In the genomic region with DNA sequence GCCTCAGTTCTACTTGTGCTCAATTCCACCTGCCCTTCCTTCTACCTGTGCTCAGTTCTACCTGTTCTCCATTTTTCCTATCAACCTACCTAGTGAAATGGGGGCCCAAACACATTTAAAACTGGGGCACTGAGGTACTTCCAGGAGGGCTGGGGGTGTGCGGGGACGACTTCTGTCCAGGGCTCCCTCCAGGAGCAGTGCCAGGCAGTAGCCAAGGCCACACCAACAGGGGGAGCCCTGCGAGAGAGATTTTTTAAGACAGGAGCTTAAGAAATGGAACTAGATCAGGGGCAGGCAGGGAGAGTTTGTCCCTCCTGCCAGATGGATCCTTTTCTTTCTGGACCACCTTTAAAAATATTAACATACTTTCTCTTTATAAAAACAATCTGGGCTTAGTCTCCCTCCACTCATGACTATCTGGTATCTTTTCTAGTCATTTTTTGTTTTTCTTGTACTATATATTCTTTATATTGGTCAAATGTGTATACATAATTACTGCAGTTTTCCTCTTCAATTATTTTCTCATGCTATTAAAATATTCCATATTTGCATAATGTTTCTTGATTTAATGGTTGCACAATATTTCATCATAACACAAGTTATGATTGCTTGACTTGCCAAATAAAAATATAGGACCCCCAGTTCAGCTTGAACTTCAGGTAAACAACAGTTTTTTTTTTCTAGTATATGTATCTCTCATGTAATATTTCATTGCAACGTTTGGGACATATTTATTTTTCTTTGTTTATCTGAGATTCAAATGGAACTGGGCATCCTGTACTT, we compare ENCODE assay signal across 8 cellular contexts. TPM values are rescaled to one million over a fixed set of nuclear protein-coding genes. Genes with fewer than 3 reads are reported as not detected.
DNase-seq lines count a peak whose midpoint lies in the region; ATAC-seq and TF ChIP-seq lines count a peak whose summit lies in the region.

No MANE protein-coding gene starts in this region.

- H3K27me3 ChIP-seq in left ventricle myocardium inferior (ENCODE audit: low read depth) (no peaks in the 10 kb centered on the region), Panc1 (ENCODE audit: control insufficient read depth, insufficient read depth, low read length) (no peaks in the 10 kb centered on the region)

- intact Hi-C loops in left ventricle myocardium inferior (cut with micrococcal nuclease): no loop called here
- intact Hi-C loops in Right ventricle myocardium superior (cut with DNase I): no loop called here
- intact Hi-C loops in Panc1 (cut with micrococcal nuclease; ENCODE audit: unreplicated experiment): no loop called here
- intact Hi-C loops in mucosa of descending colon (cut with DNase I, micrococcal nuclease): no loop called here

- H3K36me3 Mint-ChIP-seq in chondrocyte (ENCODE audit: low read depth): peaks cover 3% of the 10 kb centered on the region

- POLR2A ChIA-PET in Panc1 (lab: Charles Lee): no interaction called here

- BruUV-seq in Panc1 (replicated peaks; lab: Mats Ljungman, UMichigan): no TSS peak

- no peaks in the 10 kb centered on the region for H3K27me3 Mint-ChIP-seq in chondrocyte (ENCODE audit: low read depth)

- H3K27ac ChIP-seq in left ventricle myocardium inferior (replicated peaks) (no peak overlapping the region), Panc1 (ENCODE audit: low read length) (no peak overlapping the region)

- peak; percentile 57 for TF ChIP-seq CTCF in left ventricle myocardium inferior (IDR thresholded peaks at IDR 0.05; ENCODE audit: borderline replicate concordance)
- TF ChIP-seq CTCF in Panc1 (IDR thresholded peaks at IDR 0.05): peak; percentile 89
- peak; percentile 75 for TF ChIP-seq CTCF in chondrocyte (IDR thresholded peaks at IDR 0.05)
- TF ChIP-seq CTCF in mucosa of descending colon (IDR thresholded peaks at IDR 0.05): peak; percentile 16
- TF ChIP-seq CTCF in GM10266 (IDR thresholded peaks at IDR 0.05; ENCODE audit: control insufficient read depth, insufficient read depth, low read depth, missing control alignments): no peak

- no peaks in the 10 kb centered on the region for H3K4me1 Mint-ChIP-seq in chondrocyte (ENCODE audit: low read depth)

- H3K4me3 ChIP-seq in left ventricle myocardium inferior: no peak overlapping the region
- no peak overlapping the region for H3K4me3 ChIP-seq in Panc1 (ENCODE audit: low read depth in 2 of 2, low read length in 2 of 2)
- H3K4me3 ChIP-seq in mucosa of descending colon: no peak overlapping the region

- peaks cover 9% of the 10 kb centered on the region for H3K36me3 ChIP-seq in left ventricle myocardium inferior
- no peaks in the 10 kb centered on the region for H3K36me3 ChIP-seq in Panc1 (ENCODE audit: control insufficient read depth, insufficient read depth, low read length)
- no peaks in the 10 kb centered on the region for H3K36me3 ChIP-seq in mucosa of descending colon (ENCODE audit: low read depth)

- CTCF ChIA-PET in Panc1 (lab: Charles Lee): interaction anchor here (1.0 kb wide), 1 partner anchor 20 kb away, joined by 3 read pairs; no protein-coding TSS in a partner anchor

- no peaks in the 10 kb centered on the region for H3K9me3 Mint-ChIP-seq in chondrocyte (ENCODE audit: low read depth)

- ATAC-seq in Right ventricle myocardium superior (ENCODE audit: poor library complexity): no peak
- ATAC-seq in Panc1: peak; percentile 87
- ATAC-seq in mucosa of descending colon: peak; percentile 75
- ATAC-seq in HG03457 (IDR thresholded peaks at IDR 0.05; ENCODE audit: unreplicated experiment): no peak

- H3K4me1 ChIP-seq in left ventricle myocardium inferior: no peaks in the 10 kb centered on the region
- H3K4me1 ChIP-seq in Panc1 (ENCODE audit: control insufficient read depth, insufficient read depth, low read length): no peaks in the 10 kb centered on the region
- no peaks in the 10 kb centered on the region for H3K4me1 ChIP-seq in mucosa of descending colon (ENCODE audit: low read depth)

- in situ Hi-C loops in Panc1 (cut with HindIII; ENCODE audit: low pct_unique_long_range_greater_than_20kb, low sequenced_read_pairs): no loop called here

- H3K27ac Mint-ChIP-seq in chondrocyte (ENCODE audit: unreplicated experiment): no peak overlapping the region

- DNase-seq in left ventricle myocardium inferior: no peak
- DNase-seq in Right ventricle myocardium superior: no peak
- no peak for DNase-seq in Panc1 (ENCODE audit: low read depth, low spot score)
- no peak for DNase-seq in chondrocyte (ENCODE audit: low spot score)
- peak in 2 of 3 donors; percentile 67 to 75 for DNase-seq in mucosa of descending colon
- no peak for DNase-seq in GM10266 (ENCODE audit: extremely low spot score)
- DNase-seq in epidermal melanocyte (ENCODE audit: insufficient read length, low spot score): no peak

- H3K9me3 ChIP-seq in left ventricle myocardium inferior (replicated peaks): no peaks in the 10 kb centered on the region
- H3K9me3 ChIP-seq in Panc1 (ENCODE audit: control insufficient read depth, insufficient read depth, low read depth, low read length): no peaks in the 10 kb centered on the region
- no peaks in the 10 kb centered on the region for H3K9me3 ChIP-seq in mucosa of descending colon

- no peak overlapping the region for H3K4me3 Mint-ChIP-seq in chondrocyte (ENCODE audit: unreplicated experiment)

RNA-seq across cellular contexts. Expression of a gene that starts 47.3 kb away (rescaled TPM):
- total RNA-seq in left ventricle myocardium inferior (not detected), Right ventricle myocardium superior (0.05 TPM), Panc1 (2021; ENCODE audit: unreplicated experiment) (not detected), chondrocyte (0.10 to 0.68 TPM (median 0.13 TPM) in 3 replicates), mucosa of descending colon (under 1 TPM in 1 of 3 donors, not detected in 2; 0.51 TPM)
- not detected for polyA plus RNA-seq in Panc1 (2012; ENCODE audit: insufficient read length)

Comparison
In these comparisons a context has a peak if more than half of its experiments do, and no peak if none do; other contexts are left out.
1. DNase-seq: peak in mucosa of descending colon (2 of 3); none in left ventricle myocardium inferior (single experiment), Right ventricle myocardium superior (single experiment), Panc1 (single experiment), chondrocyte (single experiment), GM10266 (single experiment) and epidermal melanocyte (single experiment).
2. ATAC-seq: peak in Panc1 (single experiment) and mucosa of descending colon (single experiment); none in Right ventricle myocardium superior (single experiment) and HG03457 (single experiment).